In the genomic region with DNA sequence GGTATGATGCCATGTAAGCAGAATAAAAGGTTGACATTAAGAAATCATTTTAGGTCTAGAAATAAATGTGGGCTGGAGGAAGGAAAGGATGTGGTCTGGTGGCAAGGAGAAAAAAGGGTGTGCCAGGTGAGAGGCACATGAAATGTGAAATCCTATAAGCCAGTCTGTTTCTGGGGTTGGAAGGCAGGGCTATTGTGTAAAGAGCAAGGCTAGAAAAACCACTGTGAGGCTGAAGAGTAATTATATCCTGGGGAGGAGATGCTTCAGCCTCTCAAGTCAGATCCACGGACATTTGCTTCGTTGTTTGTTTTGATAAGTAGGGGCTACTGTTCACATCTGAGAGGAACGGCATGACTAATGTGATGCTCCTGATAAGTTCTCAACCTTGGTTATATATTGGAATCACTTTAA, we compare ENCODE assay signal across 10 cellular contexts.
A peak's percentile ranks its signal among the peaks of the same experiment; 100 is the strongest.
DNase-seq lines count a peak whose midpoint lies in the region; ATAC-seq, FAIRE-seq and TF ChIP-seq lines count a peak whose summit lies in the region.
"Had no signal": no experiment of that assay in that cellular context is flagged by ENCODE, and none has a peak within 500 bp of the region (broad histone marks: within the 10 kb centered on the region; RNA-seq: fewer than 3 reads in every experiment).

No MANE protein-coding gene starts in this region.

- H3K79me2 ChIP-seq in smooth muscle cell (ENCODE audit: low read depth), result no peaks in the 10 kb centered on the region

- H3K9me3 Mint-ChIP-seq in activated CD4-positive, alpha-beta T cell treated with anti-CD3 and anti-CD28 coated beads, Interleukin-2, amount 10 ng/mL, durations not matched to agents 24 days and 14 days, result peaks cover 10% of the 10 kb centered on the region
- H3K9me3 Mint-ChIP-seq in activated naive CD4-positive, alpha-beta T cell treated with anti-CD3 and anti-CD28 coated beads, Interleukin-2, amount 50 U/mL, for 24 hours, result no peaks in the 10 kb centered on the region

- WGBS in IMR-90 (ENCODE audit: extremely low coverage in 2 of 2, insufficient read length in 1 of 2), 2 experiments, result no CpG with 5 or more reads among the region's 3 CpGs
- WGBS in smooth muscle cell (ENCODE audit: low lambda C conversion rate), result 27% methylated on average over 3 of the region's 3 CpGs

- H3K27ac Mint-ChIP-seq in activated CD4-positive, alpha-beta T cell treated with anti-CD3 and anti-CD28 coated beads, Interleukin-2, amount 10 ng/mL, durations not matched to agents 24 days and 14 days, result peak overlapping the region; percentile 86
- peak overlapping the region; percentile 1 for H3K27ac Mint-ChIP-seq in activated naive CD4-positive, alpha-beta T cell treated with anti-CD3 and anti-CD28 coated beads, Interleukin-2, amount 50 U/mL, for 24 hours

- H3K9ac ChIP-seq in IMR-90 (ENCODE audit: low read depth, low read length), result no peak overlapping the region
- no peak overlapping the region for H3K9ac ChIP-seq in smooth muscle cell (ENCODE audit: low read depth)

- TF ChIP-seq CTCF in IMR-90 (conservative IDR thresholded peaks at IDR 0.05; ENCODE audit: low read depth, low read length), result no peak
- no peak for TF ChIP-seq CTCF in smooth muscle cell (IDR thresholded peaks at IDR 0.05; ENCODE audit: borderline replicate concordance, insufficient read depth, poor library complexity, severe bottlenecking)

- peak overlapping the region; percentile 61; the same call in 1 of the 2 replicates for H3K18ac ChIP-seq in IMR-90 (ENCODE audit: low read depth, low read length)

- dilution Hi-C loops in IMR-90 (cut with HindIII; ENCODE audit: low sequenced_read_pairs, unreplicated experiment), result no loop called here

- H3K9me1 ChIP-seq in IMR-90 (ENCODE audit: insufficient read depth, low read length), result 0 out of 2 replicates have a peak, but pooled peaks cover 3% of the 10 kb centered on the region

- H3K4me1 ChIP-seq in IMR-90 (ENCODE audit: control insufficient read depth, insufficient read depth, low read length), result peaks cover 11% of the 10 kb centered on the region
- peaks cover 7% of the 10 kb centered on the region for H3K4me1 ChIP-seq in smooth muscle cell (ENCODE audit: low read depth)
- H3K4me1 ChIP-seq: BE2C, prostate gland had no signal

- CTCF ChIA-PET in IMR-90 (lab: Yijun Ruan, JAX), result no interaction called here

- H3F3A ChIP-seq in smooth muscle cell (ENCODE audit: low read depth), result peaks cover 18% of the 10 kb centered on the region

- no peaks in the 10 kb centered on the region for H4K20me1 ChIP-seq in IMR-90 (ENCODE audit: insufficient read depth, low read length)
- no peaks in the 10 kb centered on the region for H4K20me1 ChIP-seq in smooth muscle cell (ENCODE audit: low read depth)

- H3K23ac ChIP-seq in IMR-90 (ENCODE audit: low read depth, low read length), result no peak overlapping the region

- H3K56ac ChIP-seq in IMR-90 (ENCODE audit: extremely low read depth, insufficient read depth, low read length), result no peak overlapping the region

- no peak for TF ChIP-seq RAD21 in IMR-90 (IDR thresholded peaks at IDR 0.05; ENCODE audit: low read length)

- H3K79me1 ChIP-seq in IMR-90 (ENCODE audit: low read depth in 1 of 2, low read length in 2 of 2), result no peaks in the 10 kb centered on the region

- H3K27ac ChIP-seq in IMR-90 (ENCODE audit: insufficient read depth, low read length) (no peak overlapping the region), smooth muscle cell (ENCODE audit: low read depth) (no peak overlapping the region)
- H3K27ac ChIP-seq: prostate gland had no signal

- peak overlapping the region; percentile 57 for H4K91ac ChIP-seq in IMR-90 (ENCODE audit: insufficient read depth, low read depth, low read length)

- no peak for FAIRE-seq in HTR-8/SVneo (lab: Jason Lieb, UNC)

- peaks cover 43% of the 10 kb centered on the region for H3K4me1 Mint-ChIP-seq in activated CD4-positive, alpha-beta T cell treated with anti-CD3 and anti-CD28 coated beads, Interleukin-2, amount 10 ng/mL, durations not matched to agents 24 days and 14 days
- H3K4me1 Mint-ChIP-seq in activated naive CD4-positive, alpha-beta T cell treated with anti-CD3 and anti-CD28 coated beads, Interleukin-2, amount 50 U/mL, for 24 hours, result peaks cover 39% of the 10 kb centered on the region

- no peak overlapping the region for H4K5ac ChIP-seq in IMR-90 (ENCODE audit: low read depth, low read length)

- peaks cover 2% of the 10 kb centered on the region for H3K36me3 Mint-ChIP-seq in activated CD4-positive, alpha-beta T cell treated with anti-CD3 and anti-CD28 coated beads, Interleukin-2, amount 10 ng/mL, durations not matched to agents 24 days and 14 days (ENCODE audit: low read depth)
- H3K36me3 Mint-ChIP-seq in activated naive CD4-positive, alpha-beta T cell treated with anti-CD3 and anti-CD28 coated beads, Interleukin-2, amount 50 U/mL, for 24 hours, result peaks cover 1% of the 10 kb centered on the region

- H3K9me3 ChIP-seq in IMR-90 (ENCODE audit: control insufficient read depth, insufficient read depth, low read length) (no peaks in the 10 kb centered on the region), smooth muscle cell (replicated peaks; ENCODE audit: low read depth) (no peaks in the 10 kb centered on the region)
- H3K9me3 ChIP-seq: BE2C, prostate gland had no signal

- ATAC-seq in IMR-90 (ENCODE audit: low read depth), result no peak

- H2BK15ac ChIP-seq in IMR-90 (ENCODE audit: low read depth, low read length), result peak overlapping the region; percentile 48; the same call in 1 of the 3 replicates

- H2AFZ ChIP-seq in IMR-90 (replicated peaks; ENCODE audit: low read length, poor library complexity), result no peak overlapping the region
- no peak overlapping the region for H2AFZ ChIP-seq in smooth muscle cell (ENCODE audit: low read depth)

- no peak for TF ChIP-seq POLR2A in IMR-90 (IDR thresholded peaks at IDR 0.05; ENCODE audit: low read depth, low read length)

- H3K36me3 ChIP-seq in IMR-90 (ENCODE audit: control insufficient read depth, insufficient read depth, low read length), result no peaks in the 10 kb centered on the region
- no peaks in the 10 kb centered on the region for H3K36me3 ChIP-seq in smooth muscle cell (ENCODE audit: low read depth)
- H3K36me3 ChIP-seq: BE2C, prostate gland had no signal

- H3K4me3 Mint-ChIP-seq in activated CD4-positive, alpha-beta T cell treated with anti-CD3 and anti-CD28 coated beads, Interleukin-2, amount 10 ng/mL, durations not matched to agents 24 days and 14 days, result peak overlapping the region; percentile 66
- peak overlapping the region; percentile 63 for H3K4me3 Mint-ChIP-seq in activated naive CD4-positive, alpha-beta T cell treated with anti-CD3 and anti-CD28 coated beads, Interleukin-2, amount 50 U/mL, for 24 hours

- peak overlapping the region; percentile 9; the same call in 1 of the 2 replicates for H2BK20ac ChIP-seq in IMR-90 (ENCODE audit: low read depth, low read length)

- H3K27me3 ChIP-seq in IMR-90 (ENCODE audit: control insufficient read depth, insufficient read depth, low read length) (no peaks in the 10 kb centered on the region), smooth muscle cell (ENCODE audit: low read depth) (no peaks in the 10 kb centered on the region)
- H3K27me3 ChIP-seq: BE2C had no signal

- no peaks in the 10 kb centered on the region for H3K27me3 Mint-ChIP-seq in activated CD4-positive, alpha-beta T cell treated with anti-CD3 and anti-CD28 coated beads, Interleukin-2, amount 10 ng/mL, durations not matched to agents 24 days and 14 days
- no peaks in the 10 kb centered on the region for H3K27me3 Mint-ChIP-seq in activated naive CD4-positive, alpha-beta T cell treated with anti-CD3 and anti-CD28 coated beads, Interleukin-2, amount 50 U/mL, for 24 hours

- POLR2A ChIA-PET in IMR-90 (lab: Charles Lee; ENCODE audit: unreplicated experiment), result no interaction called here

- H3K4me3 ChIP-seq in IMR-90 (ENCODE audit: insufficient read depth, low read depth, low read length) (no peak overlapping the region), smooth muscle cell (no peak overlapping the region)
- H3K4me3 ChIP-seq: prostate gland had no signal

- peak overlapping the region; percentile 39; the same call in 1 of the 2 replicates for H3K4ac ChIP-seq in IMR-90 (ENCODE audit: low read depth, low read length)

- intact Hi-C loops in activated CD4-positive, alpha-beta T cell treated with anti-CD3 and anti-CD28 coated beads, Interleukin-2, amount 10 ng/mL, durations not matched to agents 24 days and 14 days (cut with micrococcal nuclease), result loop anchor here (2.0 kb wide), 1 partner anchor 78 kb away; a partner anchor contains a TSS
- intact Hi-C loops in IMR-90 (cut with micrococcal nuclease), result no loop called here

- H2BK5ac ChIP-seq in IMR-90 (ENCODE audit: low read depth, low read length, poor library complexity, severe bottlenecking), result no peak overlapping the region

- no peak overlapping the region for H4K8ac ChIP-seq in IMR-90 (ENCODE audit: low read depth in 2 of 2, low read length in 2 of 2)

- H2AK9ac ChIP-seq in IMR-90 (replicated peaks; ENCODE audit: low read depth, low read length, poor library complexity), result no peak overlapping the region

- in situ Hi-C loops in IMR-90 (cut with MboI; ENCODE audit: low sequenced_read_pairs), result no loop called here

- H3K14ac ChIP-seq in IMR-90 (replicated peaks; ENCODE audit: low read depth, low read length), result peak overlapping the region; percentile 56; the same call in 1 of the 2 replicates

- H2BK120ac ChIP-seq in IMR-90 (ENCODE audit: low read depth, low read length), result peak overlapping the region; percentile 51

- peak; percentile 80 for DNase-seq in activated CD4-positive, alpha-beta T cell treated with anti-CD3 and anti-CD28 coated beads, Interleukin-2, amount 10 ng/mL, durations not matched to agents 24 days and 14 days
- no peak for DNase-seq in activated CD4-positive, alpha-beta T cell treated with anti-CD3 and anti-CD28 coated beads, Interleukin-2, amount 50 U/mL, for 48 hours
- DNase-seq in IMR-90 (peak; percentile 44), smooth muscle cell (lab: John Stamatoyannopoulos, UW; ENCODE audit: unreplicated experiment) (no peak), GM19240 (ENCODE audit: insufficient read length, low spot score) (no peak), HTR-8/SVneo (ENCODE audit: insufficient read length, low spot score) (no peak), NCI-H2171 treated with DMSO at 0.1 percent for 48 hours (lab: John Stamatoyannopoulos, UW) (no peak)

- H3K4me2 ChIP-seq in IMR-90 (ENCODE audit: low read depth, low read length), result no peak overlapping the region
- peak overlapping the region; percentile 20 for H3K4me2 ChIP-seq in smooth muscle cell

- no TSS peak for BruUV-seq in IMR-90 (replicated peaks; lab: Mats Ljungman, UMichigan)

- H2AK5ac ChIP-seq in IMR-90 (ENCODE audit: low read depth, low read length), result peak overlapping the region; percentile 70; the same call in 1 of the 2 replicates

TF ChIP-seq in IMR-90, 13 proteins besides CTCF, POLR2A, EP300 and RAD21 (continues in another document):
- TF ChIP-seq CEBPB (IDR thresholded peaks at IDR 0.05; ENCODE audit: low read depth, low read length) (no peak), MAFK (IDR thresholded peaks at IDR 0.05; ENCODE audit: low read depth, low read length) (no peak), MAZ (IDR thresholded peaks at IDR 0.05; ENCODE audit: borderline replicate concordance, low read depth, low read length) (no peak), RFX5 (IDR thresholded peaks at IDR 0.05; ENCODE audit: low read depth, low read length) (no peak), BHLHE40 (IDR thresholded peaks at IDR 0.05; ENCODE audit: low read depth, low read length) (no peak), RCOR1 (IDR thresholded peaks at IDR 0.05; ENCODE audit: insufficient replicate concordance, low read length) (no peak)

Comparison
In these comparisons a context has a peak if more than half of its experiments do, and no peak if none do; other contexts are left out.
1. DNase-seq: peak in activated CD4-positive, alpha-beta T cell treated with anti-CD3 and anti-CD28 coated beads, Interleukin-2, amount 10 ng/mL, durations not matched to agents 24 days and 14 days (single experiment) and IMR-90 (single experiment); none in activated CD4-positive, alpha-beta T cell treated with anti-CD3 and anti-CD28 coated beads, Interleukin-2, amount 50 U/mL, for 48 hours (0 of 2), smooth muscle cell (single experiment), GM19240 (single experiment), HTR-8/SVneo (single experiment) and NCI-H2171 treated with DMSO at 0.1 percent for 48 hours (single experiment).